ENCODE assay signal across 12 cellular contexts in genomic region chr1:93753766-93754763, GRCh38.
DNase-seq lines count a peak whose midpoint lies in the region; ATAC-seq and TF ChIP-seq lines count a peak whose summit lies in the region.
"Had no signal": no experiment of that assay in that cellular context is flagged by ENCODE, and none has a peak within 500 bp of the region (broad histone marks: within the 10 kb centered on the region; RNA-seq: fewer than 3 reads in every experiment).

No MANE protein-coding gene starts in this region.

- ATAC-seq in GM19452 (IDR thresholded peaks at IDR 0.05; ENCODE audit: unreplicated experiment), result no peak
- ATAC-seq: activated T-cell treated with anti-CD3 and anti-CD28 coated beads, Interleukin-2, amount 50 U/mL, for 72 hours; psoas muscle had no signal

- DNase-seq in AG09319 (ENCODE audit: extremely low read depth, low read depth) (peak; percentile 77), MG63 (peak; percentile 80), globus pallidus (ENCODE audit: low spot score) (no peak), NCI-H1694 treated with DMSO at 0.1 percent for 48 hours (lab: John Stamatoyannopoulos, UW) (no peak), HuH-7 (ENCODE audit: low spot score) (no peak)
- DNase-seq: activated T-cell treated with anti-CD3 and anti-CD28 coated beads, Interleukin-2, amount 50 U/mL, for 72 hours; esophagus squamous epithelium; psoas muscle had no signal

- peaks cover 0 to 3% (median 0%) of the 10 kb centered on the region in 5 experiments for H3K9me3 Mint-ChIP-seq in brain
- H3K9me3 Mint-ChIP-seq: activated T-cell treated with anti-CD3 and anti-CD28 coated beads, Interleukin-2, amount 50 U/mL, for 72 hours had no signal

- H3K4me1 Mint-ChIP-seq in brain, result peaks cover 42% of the 10 kb centered on the region

- peaks cover 0 to 13% (median 6%) of the 10 kb centered on the region in 4 donors for H3K4me1 ChIP-seq in liver (ENCODE audit: control insufficient read depth in 4 of 4, insufficient read depth in 4 of 4, low read length in 3 of 4)

- H3K27me3 Mint-ChIP-seq in brain, result no peaks in the 10 kb centered on the region

- no peaks in the 10 kb centered on the region for H3K36me3 Mint-ChIP-seq in brain

- H3K4me3 Mint-ChIP-seq in brain, result no peak overlapping the region
- H3K4me3 Mint-ChIP-seq: activated T-cell treated with anti-CD3 and anti-CD28 coated beads, Interleukin-2, amount 50 U/mL, for 72 hours had no signal

- no peak overlapping the region for H3K27ac ChIP-seq in liver (ENCODE audit: low read depth in 1 of 2, low read length in 2 of 2)
- H3K27ac ChIP-seq: HL-60, psoas muscle had no signal

- H3K9ac ChIP-seq in liver (ENCODE audit: low read depth in 1 of 2, low read length in 2 of 2), result no peak overlapping the region

- TF ChIP-seq CTCF in AG09319 (IDR thresholded peaks at IDR 0.05; ENCODE audit: low read depth, low read length) (no peak; the same call in 1 of the 2 replicates), brain (conservative IDR thresholded peaks at IDR 0.05) (no peak), liver (IDR thresholded peaks at IDR 0.05; ENCODE audit: low read depth, low read length, missing input control) (no peak)

- H3K4me3 ChIP-seq in MG63 (no peak overlapping the region), liver (ENCODE audit: low read depth in 1 of 3, low read length in 3 of 3) (no peak overlapping the region)
- H3K4me3 ChIP-seq: esophagus squamous epithelium, psoas muscle had no signal

- H3K36me3 ChIP-seq in MG63, result no peaks in the 10 kb centered on the region
- no peaks in the 10 kb centered on the region for H3K36me3 ChIP-seq in liver (ENCODE audit: control insufficient read depth in 4 of 4, insufficient read depth in 3 of 4, low read depth in 1 of 4, low read length in 3 of 4)
- H3K36me3 ChIP-seq: esophagus squamous epithelium had no signal

- TF ChIP-seq RAD21 in liver (IDR thresholded peaks at IDR 0.05), result peak; percentile 14 to 31

- WGBS in liver, result 39% methylated on average over 6 of the region's 6 CpGs

- no peaks in the 10 kb centered on the region for H3K27me3 ChIP-seq in MG63
- H3K27me3 ChIP-seq in liver (ENCODE audit: control insufficient read depth in 4 of 4, insufficient read depth in 4 of 4, low read length in 3 of 4), result no peaks in the 10 kb centered on the region
- H3K27me3 ChIP-seq: esophagus squamous epithelium had no signal

- peak overlapping the region in 3 of 5 experiments; percentile 43 to 68 (median 55) for H3K27ac Mint-ChIP-seq in brain
- H3K27ac Mint-ChIP-seq: activated T-cell treated with anti-CD3 and anti-CD28 coated beads, Interleukin-2, amount 50 U/mL, for 72 hours had no signal

- no peaks in the 10 kb centered on the region for H3K9me3 ChIP-seq in MG63
- no peaks in the 10 kb centered on the region for H3K9me3 ChIP-seq in liver (ENCODE audit: control insufficient read depth in 4 of 4, low read length in 3 of 4)
- H3K9me3 ChIP-seq: esophagus squamous epithelium, psoas muscle had no signal

TF ChIP-seq in liver, 16 proteins besides CTCF, POLR2A, EP300 and RAD21:
- TF ChIP-seq GABPA (IDR thresholded peaks at IDR 0.05 in 1 of 2, conservative IDR thresholded peaks at IDR 0.05 in 1 of 2) (no peak), YY1 (IDR thresholded peaks at IDR 0.05) (peak; percentile 73), RXRA (IDR thresholded peaks at IDR 0.05) (peak; percentile 70 to 86), NR2F2 (IDR thresholded peaks at IDR 0.05) (no peak), JUND (IDR thresholded peaks at IDR 0.05) (peak in 1 of 2 donors; percentile 45), SP1 (IDR thresholded peaks at IDR 0.05) (peak; percentile 65), HNF4A (conservative IDR thresholded peaks at IDR 0.05) (peak; percentile 49 to 69), EGR1 (IDR thresholded peaks at IDR 0.05; ENCODE audit: low read depth in 2 of 2) (peak in 1 of 2 donors; percentile 38), FOXA1 (IDR thresholded peaks at IDR 0.05) (no peak), HNF4G (IDR thresholded peaks at IDR 0.05) (no peak), FOXA2 (IDR thresholded peaks at IDR 0.05) (peak; percentile 31), TAF1 (conservative IDR thresholded peaks at IDR 0.05) (no peak)
- TF ChIP-seq, protein P1, sequence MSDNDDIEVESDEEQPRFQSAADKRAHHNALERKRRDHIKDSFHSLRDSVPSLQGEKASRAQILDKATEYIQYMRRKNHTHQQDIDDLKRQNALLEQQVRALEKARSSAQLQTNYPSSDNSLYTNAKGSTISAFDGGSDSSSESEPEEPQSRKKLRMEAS (IDR thresholded peaks at IDR 0.05), result peak; percentile 70
- TF ChIP-seq, protein P2, sequence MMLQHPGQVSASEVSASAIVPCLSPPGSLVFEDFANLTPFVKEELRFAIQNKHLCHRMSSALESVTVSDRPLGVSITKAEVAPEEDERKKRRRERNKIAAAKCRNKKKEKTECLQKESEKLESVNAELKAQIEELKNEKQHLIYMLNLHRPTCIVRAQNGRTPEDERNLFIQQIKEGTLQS (IDR thresholded peaks at IDR 0.05), result no peak
- TF ChIP-seq, protein P3, sequence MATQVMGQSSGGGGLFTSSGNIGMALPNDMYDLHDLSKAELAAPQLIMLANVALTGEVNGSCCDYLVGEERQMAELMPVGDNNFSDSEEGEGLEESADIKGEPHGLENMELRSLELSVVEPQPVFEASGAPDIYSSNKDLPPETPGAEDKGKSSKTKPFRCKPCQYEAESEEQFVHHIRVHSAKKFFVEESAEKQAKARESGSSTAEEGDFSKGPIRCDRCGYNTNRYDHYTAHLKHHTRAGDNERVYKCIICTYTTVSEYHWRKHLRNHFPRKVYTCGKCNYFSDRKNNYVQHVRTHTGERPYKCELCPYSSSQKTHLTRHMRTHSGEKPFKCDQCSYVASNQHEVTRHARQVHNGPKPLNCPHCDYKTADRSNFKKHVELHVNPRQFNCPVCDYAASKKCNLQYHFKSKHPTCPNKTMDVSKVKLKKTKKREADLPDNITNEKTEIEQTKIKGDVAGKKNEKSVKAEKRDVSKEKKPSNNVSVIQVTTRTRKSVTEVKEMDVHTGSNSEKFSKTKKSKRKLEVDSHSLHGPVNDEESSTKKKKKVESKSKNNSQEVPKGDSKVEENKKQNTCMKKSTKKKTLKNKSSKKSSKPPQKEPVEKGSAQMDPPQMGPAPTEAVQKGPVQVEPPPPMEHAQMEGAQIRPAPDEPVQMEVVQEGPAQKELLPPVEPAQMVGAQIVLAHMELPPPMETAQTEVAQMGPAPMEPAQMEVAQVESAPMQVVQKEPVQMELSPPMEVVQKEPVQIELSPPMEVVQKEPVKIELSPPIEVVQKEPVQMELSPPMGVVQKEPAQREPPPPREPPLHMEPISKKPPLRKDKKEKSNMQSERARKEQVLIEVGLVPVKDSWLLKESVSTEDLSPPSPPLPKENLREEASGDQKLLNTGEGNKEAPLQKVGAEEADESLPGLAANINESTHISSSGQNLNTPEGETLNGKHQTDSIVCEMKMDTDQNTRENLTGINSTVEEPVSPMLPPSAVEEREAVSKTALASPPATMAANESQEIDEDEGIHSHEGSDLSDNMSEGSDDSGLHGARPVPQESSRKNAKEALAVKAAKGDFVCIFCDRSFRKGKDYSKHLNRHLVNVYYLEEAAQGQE (IDR thresholded peaks at IDR 0.05), result no peak
- TF ChIP-seq, protein P4, sequence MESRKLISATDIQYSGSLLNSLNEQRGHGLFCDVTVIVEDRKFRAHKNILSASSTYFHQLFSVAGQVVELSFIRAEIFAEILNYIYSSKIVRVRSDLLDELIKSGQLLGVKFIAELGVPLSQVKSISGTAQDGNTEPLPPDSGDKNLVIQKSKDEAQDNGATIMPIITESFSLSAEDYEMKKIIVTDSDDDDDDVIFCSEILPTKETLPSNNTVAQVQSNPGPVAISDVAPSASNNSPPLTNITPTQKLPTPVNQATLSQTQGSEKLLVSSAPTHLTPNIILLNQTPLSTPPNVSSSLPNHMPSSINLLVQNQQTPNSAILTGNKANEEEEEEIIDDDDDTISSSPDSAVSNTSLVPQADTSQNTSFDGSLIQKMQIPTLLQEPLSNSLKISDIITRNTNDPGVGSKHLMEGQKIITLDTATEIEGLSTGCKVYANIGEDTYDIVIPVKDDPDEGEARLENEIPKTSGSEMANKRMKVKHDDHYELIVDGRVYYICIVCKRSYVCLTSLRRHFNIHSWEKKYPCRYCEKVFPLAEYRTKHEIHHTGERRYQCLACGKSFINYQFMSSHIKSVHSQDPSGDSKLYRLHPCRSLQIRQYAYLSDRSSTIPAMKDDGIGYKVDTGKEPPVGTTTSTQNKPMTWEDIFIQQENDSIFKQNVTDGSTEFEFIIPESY (IDR thresholded peaks at IDR 0.05), result no peak

Comparison
In these comparisons a context has a peak if more than half of its experiments do, and no peak if none do; other contexts are left out.
1. DNase-seq: peak in AG09319 (single experiment) and MG63 (single experiment); none in globus pallidus (single experiment), NCI-H1694 treated with DMSO at 0.1 percent for 48 hours (single experiment) and HuH-7 (single experiment).